In the genomic region with DNA sequence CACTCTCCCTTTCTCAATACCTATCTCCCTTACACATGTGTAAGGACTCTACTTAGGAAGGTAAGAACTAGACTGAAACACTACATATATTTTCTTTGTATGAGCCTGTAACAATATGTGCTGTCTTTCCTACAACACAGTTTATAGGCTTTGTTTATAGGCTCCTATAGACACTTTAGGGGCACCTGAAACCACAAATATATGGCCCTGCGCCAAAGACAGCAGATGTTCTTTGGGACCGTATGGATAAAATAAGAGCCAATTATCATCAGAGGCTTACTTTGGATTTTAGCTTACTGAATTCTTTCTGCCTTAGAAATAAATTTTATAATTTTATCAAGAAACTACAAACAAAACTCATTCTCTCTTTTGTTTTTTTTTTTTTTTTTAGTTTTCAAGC, we compare ENCODE assay signal across 29 cellular contexts. TPM values are rescaled to one million over a fixed set of nuclear protein-coding genes. Genes with fewer than 3 reads are reported as not detected.
DNase-seq lines count a peak whose midpoint lies in the region; TF ChIP-seq lines count a peak whose summit lies in the region.
"Had no signal": no experiment of that assay in that cellular context is flagged by ENCODE, and none has a peak within 500 bp of the region (broad histone marks: within the 10 kb centered on the region; RNA-seq: fewer than 3 reads in every experiment).

No MANE protein-coding gene starts in this region.

- peak; percentile 18 for DNase-seq in DMS153 (lab: John Stamatoyannopoulos, UW)
- DNase-seq in DMS153 treated with DMSO at 0.1 percent for 48 hours (lab: John Stamatoyannopoulos, UW; ENCODE audit: unreplicated experiment) = no peak
- peak; percentile 85 for DNase-seq in NCI-H82 (lab: John Stamatoyannopoulos, UW)
- peak; percentile 57 to 74 for DNase-seq in erythroblast (lab: John Stamatoyannopoulos, UW)
- DNase-seq in foreskin melanocyte = no peak
- no peak for DNase-seq in KG1 (lab: John Stamatoyannopoulos, UW)
- no peak for DNase-seq in H7
- DNase-seq: 8988T; activated CD4-positive, alpha-beta memory T cell treated with anti-CD3 and anti-CD28 coated beads, Interleukin-2, amount 10 ng/mL, durations not matched to agents 7 days and 5 days; activated CD8-positive, alpha-beta memory T cell treated with anti-CD3 and anti-CD28 coated beads, Interleukin-2, amount 50 U/mL, for 48 hours; anterior cingulate cortex; CD4-positive, CD25-positive, alpha-beta regulatory T cell; effector memory CD4-positive, alpha-beta T cell; lower lobe of right lung; natural killer cell; NCI-H2107; NCI-H526; occipital lobe; psoas muscle; sigmoid colon; SK-N-SH; stimulated activated naive CD4-positive, alpha-beta T cell had no signal

- POLR2A ChIA-PET in HEK293 (lab: Yijun Ruan, JAX) = no interaction called here

- no peak overlapping the region for H3K4me3 ChIP-seq in HEK293 (ENCODE audit: low read depth, low read length)
- no peak overlapping the region for H3K4me3 ChIP-seq in H7 (ENCODE audit: insufficient read depth, low read depth, low read length)
- H3K4me3 ChIP-seq: heart left ventricle, lower lobe of right lung, psoas muscle, sigmoid colon, suprapubic skin had no signal

- no peaks in the 10 kb centered on the region for H3K9me3 ChIP-seq in HEK293 (ENCODE audit: control insufficient read depth, insufficient read depth, low read depth, low read length)
- H3K9me3 ChIP-seq: lower lobe of right lung, psoas muscle, sigmoid colon, SK-N-SH, suprapubic skin had no signal

- H3K27ac ChIP-seq in HEK293 (ENCODE audit: extremely low read depth, low read depth, low read length) = no peak overlapping the region
- H3K27ac ChIP-seq: heart left ventricle, HL-60, lower lobe of right lung, psoas muscle, RWPE1, sigmoid colon, suprapubic skin had no signal

- TF ChIP-seq CTCF in HEK293 (tag by site-specific recombination; IDR thresholded peaks at IDR 0.05) = no peak

- no peaks in the 10 kb centered on the region for H3K27me3 ChIP-seq in H7 (ENCODE audit: control insufficient read depth, insufficient read depth, low read length)
- H3K27me3 ChIP-seq: heart left ventricle, sigmoid colon, suprapubic skin had no signal

- no peaks in the 10 kb centered on the region for H3K36me3 ChIP-seq in HEK293 (ENCODE audit: control insufficient read depth in 2 of 2, insufficient read depth in 1 of 2, low read length in 2 of 2)
- no peaks in the 10 kb centered on the region for H3K36me3 ChIP-seq in H7 (replicated peaks; ENCODE audit: control insufficient read depth, insufficient read depth, low read length)
- H3K36me3 ChIP-seq: heart left ventricle, lower lobe of right lung, sigmoid colon, suprapubic skin had no signal

- no peaks in the 10 kb centered on the region; the same call in 1 of the 2 replicates for H3K4me1 ChIP-seq in HEK293 (ENCODE audit: control insufficient read depth, insufficient read depth, low read length)
- H3K4me1 ChIP-seq: lower lobe of right lung, psoas muscle, sigmoid colon, suprapubic skin had no signal

- TF ChIP-seq POLR2A in erythroblast (IDR thresholded peaks at IDR 0.05; ENCODE audit: low read length) = no peak

- CTCF ChIA-PET in HEK293 (lab: Yijun Ruan, JAX) = interaction anchor here (0.8 to 1.1 kb wide), 2 partner anchors 326 to 358 kb away, joined by 3 read pairs; no protein-coding TSS in a partner anchor

TF ChIP-seq in HEK293, 187 proteins besides CTCF, POLR2A, EP300 and RAD21:
- 0 out of 2 replicates have a peak, but pooled peaks have one; percentile 7 for TF ChIP-seq FEZF1 (tag by site-specific recombination; IDR thresholded peaks at IDR 0.05)
- TF ChIP-seq OSR2 (tag by site-specific recombination; IDR thresholded peaks at IDR 0.05) = peak; percentile 48; the same call in 1 of the 2 replicates
- TF ChIP-seq, protein P1, sequence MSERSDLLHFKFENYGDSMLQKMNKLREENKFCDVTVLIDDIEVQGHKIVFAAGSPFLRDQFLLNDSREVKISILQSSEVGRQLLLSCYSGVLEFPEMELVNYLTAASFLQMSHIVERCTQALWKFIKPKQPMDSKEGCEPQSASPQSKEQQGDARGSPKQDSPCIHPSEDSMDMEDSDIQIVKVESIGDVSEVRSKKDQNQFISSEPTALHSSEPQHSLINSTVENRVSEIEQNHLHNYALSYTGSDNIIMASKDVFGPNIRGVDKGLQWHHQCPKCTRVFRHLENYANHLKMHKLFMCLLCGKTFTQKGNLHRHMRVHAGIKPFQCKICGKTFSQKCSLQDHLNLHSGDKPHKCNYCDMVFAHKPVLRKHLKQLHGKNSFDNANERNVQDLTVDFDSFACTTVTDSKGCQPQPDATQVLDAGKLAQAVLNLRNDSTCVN (tag by site-specific recombination; optimal IDR thresholded peaks at IDR 0.05) = no peak
- no peak for TF ChIP-seq ZNF558 (tag by site-specific recombination; IDR thresholded peaks at IDR 0.05)
- TF ChIP-seq ZNF311 (tag by site-specific recombination; IDR thresholded peaks at IDR 0.05; ENCODE audit: borderline replicate concordance) = no peak
- TF ChIP-seq SALL2 (tag by site-specific recombination; IDR thresholded peaks at IDR 0.05; ENCODE audit: borderline replicate concordance) = no peak
- TF ChIP-seq ZNF366 (tag by site-specific recombination; conservative IDR thresholded peaks at IDR 0.05) = 0 out of 2 replicates have a peak, but pooled peaks have one; percentile 13
- no peak for TF ChIP-seq ZNF10 (tag by site-specific recombination; IDR thresholded peaks at IDR 0.05)
- no peak for TF ChIP-seq ZNF112 (tag by site-specific recombination; IDR thresholded peaks at IDR 0.05)

RNA-seq across cellular contexts. Expression of a gene that starts 16.6 kb away (rescaled TPM):
- total RNA-seq in H7 (2014; rRNA removed; shearing (Covaris generic)) = 0.14 and 0.37 TPM in 2 replicates
- total RNA-seq: activated CD4-positive, alpha-beta memory T cell treated with anti-CD3 and anti-CD28 coated beads, Interleukin-2, amount 10 ng/mL, durations not matched to agents 7 days and 5 days; activated T-helper 17 cell treated with anti-CD3 and anti-CD28 coated beads, Interleukin-2, amount 50 U/mL, for 72 hours; CD4-positive, CD25-positive, alpha-beta regulatory T cell; urinary bladder had no signal

RNA-seq across cellular contexts. Expression of a gene that starts 43.9 kb away (rescaled TPM):
- not detected in 2 replicates for total RNA-seq in H7 (2014; rRNA removed; shearing (Covaris generic))
- total RNA-seq: activated CD4-positive, alpha-beta memory T cell treated with anti-CD3 and anti-CD28 coated beads, Interleukin-2, amount 10 ng/mL, durations not matched to agents 7 days and 5 days had no signal

RNA-seq across cellular contexts. Expression of a gene that starts 56.6 kb away (rescaled TPM):
- total RNA-seq in H7 (2014; rRNA removed; shearing (Covaris generic)) = 0.31 and 0.55 TPM in 2 replicates
- total RNA-seq: activated CD4-positive, alpha-beta memory T cell treated with anti-CD3 and anti-CD28 coated beads, Interleukin-2, amount 10 ng/mL, durations not matched to agents 7 days and 5 days; activated T-helper 17 cell treated with anti-CD3 and anti-CD28 coated beads, Interleukin-2, amount 50 U/mL, for 72 hours; sigmoid colon; suprapubic skin had no signal

Comparison
In these comparisons a context has a peak if more than half of its experiments do, and no peak if none do; other contexts are left out.
1. DNase-seq: peak in DMS153 (single experiment), NCI-H82 (single experiment) and erythroblast (2 of 2); none in DMS153 treated with DMSO at 0.1 percent for 48 hours (single experiment), foreskin melanocyte (single experiment), KG1 (single experiment) and H7 (single experiment).